Comparison of ENCODE assay signal across 12 cellular contexts in genomic region chr9:95341262-95342011, GRCh38. TPM values are rescaled to one million over a fixed set of nuclear protein-coding genes. Genes with fewer than 3 reads are reported as not detected.
DNase-seq lines count a peak whose midpoint lies in the region; TF ChIP-seq lines count a peak whose summit lies in the region.
"Had no signal": no experiment of that assay in that cellular context is flagged by ENCODE, and none has a peak within 500 bp of the region (broad histone marks: within the 10 kb centered on the region; RNA-seq: fewer than 3 reads in every experiment).

No MANE protein-coding gene starts in this region.

- no peak overlapping the region for H3K4me2 ChIP-seq in hepatocyte

- no peak overlapping the region for H3K4me3 ChIP-seq in H7 (ENCODE audit: insufficient read depth, low read depth, low read length)
- H3K4me3 ChIP-seq in adipocyte (ENCODE audit: low read length), result no peak overlapping the region
- H3K4me3 ChIP-seq in hepatocyte, result no peak overlapping the region
- H3K4me3 ChIP-seq: body of pancreas, thyroid gland had no signal

- DNase-seq in ACHN, result peak; percentile 10
- DNase-seq in H7, result peak; percentile 57
- peak; percentile 22 for DNase-seq in adipocyte (ENCODE audit: low read depth)
- DNase-seq in hepatocyte (ENCODE audit: low spot score), result no peak
- DNase-seq in SIG-M5 treated with dmso at 0.1 percent for 504 hours (lab: John Stamatoyannopoulos, UW; ENCODE audit: unreplicated experiment), result no peak
- DNase-seq in DMS79 treated with DMSO at 0.1 percent for 48 hours (lab: John Stamatoyannopoulos, UW), result no peak
- no peak for DNase-seq in NCI-H82 (lab: John Stamatoyannopoulos, UW)
- DNase-seq in LoVo (ENCODE audit: low spot score), result no peak
- DNase-seq: CD8-positive, alpha-beta memory T cell; NCI-H1105; thyroid gland had no signal

- peaks cover 5% of the 10 kb centered on the region for H3K9me3 ChIP-seq in adipocyte (ENCODE audit: control insufficient read depth, low read length)
- H3K9me3 ChIP-seq in hepatocyte (ENCODE audit: low read depth), result no peaks in the 10 kb centered on the region
- H3K9me3 ChIP-seq: body of pancreas, thyroid gland had no signal

- H3K27me3 ChIP-seq in H7 (ENCODE audit: control insufficient read depth, insufficient read depth, low read length) (no peaks in the 10 kb centered on the region), adipocyte (replicated peaks; ENCODE audit: control insufficient read depth, insufficient read depth, low read length) (peaks cover 7% of the 10 kb centered on the region), hepatocyte (no peaks in the 10 kb centered on the region)
- H3K27me3 ChIP-seq: body of pancreas, thyroid gland had no signal

- 64% methylated on average over 5 of the region's 5 CpGs for WGBS in hepatocyte (ENCODE audit: low lambda C conversion rate, missing lambda C conversion rate)

- in situ Hi-C loops in ACHN (cut with HindIII; ENCODE audit: low pct_ligation_motif_present, low pct_unique_long_range_greater_than_20kb, low sequenced_read_pairs), result no loop called here

- peak; percentile 26 for TF ChIP-seq CTCF in hepatocyte (IDR thresholded peaks at IDR 0.05; ENCODE audit: poor library complexity)

- no peaks in the 10 kb centered on the region for H4K20me1 ChIP-seq in hepatocyte (ENCODE audit: insufficient read depth, poor library complexity, severe bottlenecking)

- H3K79me2 ChIP-seq in hepatocyte, result no peaks in the 10 kb centered on the region

- H3K9ac ChIP-seq in adipocyte (ENCODE audit: low read length), result no peak overlapping the region

- H3K4me1 ChIP-seq in adipocyte (ENCODE audit: control insufficient read depth, insufficient read depth, low read length) (no peaks in the 10 kb centered on the region), hepatocyte (ENCODE audit: insufficient read depth) (no peaks in the 10 kb centered on the region)
- H3K4me1 ChIP-seq: body of pancreas had no signal

- no peak overlapping the region for H3K27ac ChIP-seq in hepatocyte
- H3K27ac ChIP-seq: body of pancreas, thyroid gland had no signal

- H3K36me3 ChIP-seq in H7 (replicated peaks; ENCODE audit: control insufficient read depth, insufficient read depth, low read length) (no peaks in the 10 kb centered on the region), adipocyte (ENCODE audit: control insufficient read depth, insufficient read depth, low read length, severe bottlenecking) (no peaks in the 10 kb centered on the region), hepatocyte (replicated peaks; ENCODE audit: insufficient read depth, low read depth) (no peaks in the 10 kb centered on the region)
- H3K36me3 ChIP-seq: thyroid gland had no signal

- H3K9me2 ChIP-seq in hepatocyte (replicated peaks; ENCODE audit: insufficient read depth), result no peaks in the 10 kb centered on the region

- no peak overlapping the region for H2AFZ ChIP-seq in hepatocyte

RNA-seq across cellular contexts. Expression of gene FANCC, which starts 23.9 kb away (rescaled TPM):
- total RNA-seq in H7 (2014; rRNA removed; shearing (Covaris generic)), result 5.8 and 6.7 TPM in 2 replicates
- total RNA-seq in hepatocyte, result 11.8 and 15.6 TPM in 2 replicates
- polyA plus RNA-seq in hepatocyte, result 13.1 TPM in 2 replicates

Comparison
In these comparisons a context has a peak if more than half of its experiments do, and no peak if none do; other contexts are left out.
1. DNase-seq: peak in ACHN (single experiment), H7 (single experiment) and adipocyte (single experiment); none in hepatocyte (single experiment), SIG-M5 treated with dmso at 0.1 percent for 504 hours (single experiment), DMS79 treated with DMSO at 0.1 percent for 48 hours (single experiment), NCI-H82 (single experiment) and LoVo (single experiment).